In the genomic region with DNA sequence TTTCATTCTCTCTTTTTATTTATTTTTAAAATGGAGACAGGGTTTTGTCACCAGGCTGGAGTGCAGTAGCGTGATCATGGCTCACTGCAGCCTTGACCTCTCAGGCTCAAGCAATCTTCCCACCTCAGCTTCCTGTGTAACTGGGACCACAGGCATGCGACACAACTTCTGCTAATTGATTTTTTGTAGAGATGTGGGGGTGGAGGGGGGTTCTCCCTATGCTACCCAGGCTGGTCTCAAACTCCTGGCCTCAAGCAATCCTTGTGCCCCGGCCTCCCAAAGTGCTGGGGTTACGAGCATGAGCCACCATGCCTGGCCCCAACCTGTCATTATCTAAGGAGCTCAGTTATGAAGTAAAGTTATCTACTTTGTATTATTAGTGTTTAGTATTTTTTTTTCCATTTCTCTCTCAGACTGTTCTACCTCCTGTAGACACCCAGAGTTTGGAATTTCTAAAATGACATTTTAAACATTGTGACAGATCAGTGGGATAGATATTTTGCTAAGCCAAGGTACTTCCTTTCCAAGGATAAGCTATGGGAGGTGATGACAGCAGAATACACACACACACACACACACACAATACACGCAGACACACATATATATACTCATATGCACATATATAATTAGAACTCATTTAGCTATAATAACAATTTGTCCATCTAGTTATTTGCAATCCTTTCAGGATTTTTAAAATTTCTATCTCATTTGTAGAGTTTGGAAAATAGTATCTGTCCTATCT, we compare ENCODE assay signal across 15 cellular contexts. TPM values are rescaled to one million over a fixed set of nuclear protein-coding genes. Genes with fewer than 3 reads are reported as not detected.
DNase-seq lines count a peak whose midpoint lies in the region; ATAC-seq lines count a peak whose summit lies in the region.
"Had no signal": no experiment of that assay in that cellular context is flagged by ENCODE, and none has a peak within 500 bp of the region (broad histone marks: within the 10 kb centered on the region; RNA-seq: fewer than 3 reads in every experiment).

No MANE protein-coding gene starts in this region.

- peaks cover 17 to 57% (median 47%) of the 10 kb centered on the region in 4 donors for H3K4me1 Mint-ChIP-seq in naive thymus-derived CD8-positive, alpha-beta T cell

- H3K36me3 Mint-ChIP-seq in naive thymus-derived CD8-positive, alpha-beta T cell = no peaks in the 10 kb centered on the region

- H3K27ac Mint-ChIP-seq in naive thymus-derived CD8-positive, alpha-beta T cell = peak overlapping the region; percentile 81 to 100 (median 92)
- H3K27ac Mint-ChIP-seq: nephron progenitor cell had no signal

- peaks cover 0 to 6% (median 0%) of the 10 kb centered on the region in 9 donors for H3K9me3 Mint-ChIP-seq in naive thymus-derived CD8-positive, alpha-beta T cell

- no peak for ATAC-seq in naive thymus-derived CD8-positive, alpha-beta T cell
- ATAC-seq in HG03571 (IDR thresholded peaks at IDR 0.05; ENCODE audit: unreplicated experiment) = no peak
- ATAC-seq: gastrocnemius medialis had no signal

- peaks cover 0 to 5% (median 0%) of the 10 kb centered on the region in 5 donors for H3K27me3 Mint-ChIP-seq in naive thymus-derived CD8-positive, alpha-beta T cell

- peak overlapping the region; percentile 74 to 97 (median 88) for H3K4me3 Mint-ChIP-seq in naive thymus-derived CD8-positive, alpha-beta T cell
- H3K4me3 Mint-ChIP-seq: nephron progenitor cell had no signal

- peak overlapping the region; percentile 77 for H3K4me3 ChIP-seq in Jurkat, Clone E6-1 (ENCODE audit: low read length)
- H3K4me3 ChIP-seq: gastrocnemius medialis, lung, thyroid gland had no signal

- peak; percentile 60 for DNase-seq in activated CD8-positive, alpha-beta memory T cell treated with anti-CD3 and anti-CD28 coated beads for 24 hours
- DNase-seq in activated CD8-positive, alpha-beta memory T cell treated with anti-CD3 and anti-CD28 coated beads, Interleukin-2, amount 50 U/mL, for 4 hours = no peak
- DNase-seq in Jurkat, Clone E6-1 (ENCODE audit: low read depth, low spot score) = no peak
- DNase-seq in UCSD-AML1 (lab: John Stamatoyannopoulos, UW; ENCODE audit: unreplicated experiment) = peak; percentile 29
- peak in 1 of 10 donors; percentile 12 for DNase-seq in naive thymus-derived CD8-positive, alpha-beta T cell
- no peak for DNase-seq in NCI-H2171 treated with DMSO at 0.1 percent for 48 hours (lab: John Stamatoyannopoulos, UW)
- no peak for DNase-seq in epidermal melanocyte (ENCODE audit: insufficient read length, low spot score)
- DNase-seq: aorta, gastrocnemius medialis, NCI-H748 treated with DMSO at 0.1 percent for 48 hours, nephron progenitor cell, RPMI8226, thyroid gland had no signal

- POLR2A ChIA-PET in naive thymus-derived CD8-positive, alpha-beta T cell (lab: Charles Lee) = interaction anchor here (0.6 to 1.7 kb wide), 3 partner anchors 9 to 286 kb away, joined by 3 to 6 read pairs (median 4); partner anchors contain the start of gene METAP2

RNA-seq across cellular contexts. Expression of gene USP44, which starts 2.1 kb away (rescaled TPM):
- 45.7 TPM for polyA plus RNA-seq in Jurkat, Clone E6-1 (2012; ENCODE audit: insufficient read depth, insufficient read length)
- total RNA-seq in naive thymus-derived CD8-positive, alpha-beta T cell = 10 to 100 TPM; 20.8 to 21.1 TPM
- 10 to 100 TPM in 2 of 3 donors, 1 to 10 TPM in 1; 9.0 to 15.8 (median 10.9) TPM for polyA plus RNA-seq in naive thymus-derived CD8-positive, alpha-beta T cell

Comparison
In these comparisons a context has a peak if more than half of its experiments do, and no peak if none do; other contexts are left out.
1. DNase-seq: peak in activated CD8-positive, alpha-beta memory T cell treated with anti-CD3 and anti-CD28 coated beads for 24 hours (single experiment) and UCSD-AML1 (single experiment); none in activated CD8-positive, alpha-beta memory T cell treated with anti-CD3 and anti-CD28 coated beads, Interleukin-2, amount 50 U/mL, for 4 hours (single experiment), Jurkat, Clone E6-1 (single experiment), NCI-H2171 treated with DMSO at 0.1 percent for 48 hours (single experiment) and epidermal melanocyte (single experiment).